ENCODE assay signal across 16 cellular contexts in the genomic region with DNA sequence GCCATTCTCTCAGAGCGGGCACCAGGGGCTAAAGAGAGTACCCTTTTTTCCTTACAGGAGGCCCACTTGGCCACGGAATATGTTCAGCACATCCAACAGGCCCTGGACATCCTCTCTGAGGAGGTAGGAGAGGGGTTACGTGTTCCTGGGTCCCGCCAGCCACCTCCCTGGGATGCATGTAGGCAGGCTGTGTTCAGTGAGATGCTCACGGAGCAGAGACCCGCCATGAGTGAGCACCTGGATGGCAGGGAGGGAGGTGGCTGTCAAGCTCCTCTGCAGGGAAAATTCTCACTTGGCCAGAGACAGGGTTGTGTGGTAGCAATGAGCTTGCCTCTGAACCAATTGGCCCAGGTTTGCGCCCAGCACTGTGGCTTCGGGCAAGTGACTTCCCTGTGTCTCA.
DNase-seq lines count a peak whose midpoint lies in the region; ATAC-seq and TF ChIP-seq lines count a peak whose summit lies in the region.
"Had no signal": no experiment of that assay in that cellular context is flagged by ENCODE, and none has a peak within 500 bp of the region (broad histone marks: within the 10 kb centered on the region; RNA-seq: fewer than 3 reads in every experiment).

No MANE protein-coding gene starts in this region.

- DNase-seq in activated naive CD8-positive, alpha-beta T cell treated with anti-CD3 and anti-CD28 coated beads, Interleukin-2, amount 10 ng/mL, durations not matched to agents 7 days and 5 days, result peak; percentile 24
- DNase-seq in activated naive CD8-positive, alpha-beta T cell treated with anti-CD3 and anti-CD28 coated beads for 36 hours, result no peak
- DNase-seq in T-helper 17 cell, result no peak
- no peak for DNase-seq in prostate gland (ENCODE audit: low spot score)
- DNase-seq in transverse colon, result no peak
- no peak for DNase-seq in lower leg skin (ENCODE audit: low spot score in 2 of 2)
- DNase-seq in mesothelial cell of epicardium (ENCODE audit: low spot score in 2 of 2, unreplicated experiment in 2 of 2), result no peak
- DNase-seq: HCEC 1CT, Karpas-422, MM.1S, NCI-H1105, NCI-H1694 treated with DMSO at 0.1 percent for 48 hours, NCI-H2171, NCI-H774 had no signal

- no peaks in the 10 kb centered on the region for H3K36me3 Mint-ChIP-seq in activated naive CD8-positive, alpha-beta T cell treated with anti-CD3 and anti-CD28 coated beads, Interleukin-2, amount 10 ng/mL, durations not matched to agents 7 days and 5 days
- peaks cover 5% of the 10 kb centered on the region for H3K36me3 Mint-ChIP-seq in activated naive CD8-positive, alpha-beta T cell treated with anti-CD3 and anti-CD28 coated beads for 36 hours
- H3K36me3 Mint-ChIP-seq in T-helper 17 cell (ENCODE audit: low read depth), result peaks cover 2% of the 10 kb centered on the region
- H3K36me3 Mint-ChIP-seq in mesothelial cell of epicardium, result no peaks in the 10 kb centered on the region

- H3K27me3 ChIP-seq in prostate gland (replicated peaks; ENCODE audit: insufficient read depth), result no peaks in the 10 kb centered on the region
- no peaks in the 10 kb centered on the region for H3K27me3 ChIP-seq in transverse colon

- TF ChIP-seq CTCF in prostate gland (IDR thresholded peaks at IDR 0.05) (no peak), transverse colon (IDR thresholded peaks at IDR 0.05) (no peak), lower leg skin (IDR thresholded peaks at IDR 0.05) (no peak), mesothelial cell of epicardium (IDR thresholded peaks at IDR 0.05; ENCODE audit: unreplicated experiment) (no peak)

- no peaks in the 10 kb centered on the region for H3K36me3 ChIP-seq in prostate gland
- no peaks in the 10 kb centered on the region for H3K36me3 ChIP-seq in transverse colon

- no peak for TF ChIP-seq EP300 in transverse colon (IDR thresholded peaks at IDR 0.05; ENCODE audit: low read depth)

- TF ChIP-seq POLR2A in prostate gland (IDR thresholded peaks at IDR 0.05) (no peak), transverse colon (IDR thresholded peaks at IDR 0.05) (no peak), lower leg skin (IDR thresholded peaks at IDR 0.05) (no peak)

- intact Hi-C loops in prostate gland (cut with DNase I), result loop anchor here (5.0 kb wide), 2 partner anchors 34 to 124 kb away; a partner anchor contains a TSS
- intact Hi-C loops in transverse colon (cut with DNase I; ENCODE audit: low total_unique reads), result no loop called here
- intact Hi-C loops in lower leg skin (cut with DNase I; ENCODE audit: low total_unique reads), result no loop called here

- in situ Hi-C loops in transverse colon (cut with MboI; ENCODE audit: low pct_ligation_motif_present in 1 of 4, low pct_unique_long_range_greater_than_20kb in 1 of 4, low sequenced_read_pairs in 3 of 4), result loop anchor here in 1 of 4 donors (10.0 kb wide), 1 partner anchor 126 kb away; a partner anchor contains a TSS

- no peaks in the 10 kb centered on the region for H3K27me3 Mint-ChIP-seq in activated naive CD8-positive, alpha-beta T cell treated with anti-CD3 and anti-CD28 coated beads, Interleukin-2, amount 10 ng/mL, durations not matched to agents 7 days and 5 days
- H3K27me3 Mint-ChIP-seq in activated naive CD8-positive, alpha-beta T cell treated with anti-CD3 and anti-CD28 coated beads for 36 hours, result no peaks in the 10 kb centered on the region
- no peaks in the 10 kb centered on the region for H3K27me3 Mint-ChIP-seq in T-helper 17 cell
- no peaks in the 10 kb centered on the region for H3K27me3 Mint-ChIP-seq in mesothelial cell of epicardium (ENCODE audit: low read depth)

- WGBS in prostate gland, result 97% methylated on average over 8 of the region's 8 CpGs
- WGBS in transverse colon (ENCODE audit: low coverage in 1 of 2), 2 donors, result 40 to 99% methylated on average over 1 to 8 of the region's 8 CpGs
- WGBS in lower leg skin, 2 donors, result 98 to 99% methylated on average over 8 of the region's 8 CpGs

- H3K9me3 Mint-ChIP-seq in activated naive CD8-positive, alpha-beta T cell treated with anti-CD3 and anti-CD28 coated beads, Interleukin-2, amount 10 ng/mL, durations not matched to agents 7 days and 5 days, result no peaks in the 10 kb centered on the region
- H3K9me3 Mint-ChIP-seq in activated naive CD8-positive, alpha-beta T cell treated with anti-CD3 and anti-CD28 coated beads for 36 hours, result peaks cover 3% of the 10 kb centered on the region
- H3K9me3 Mint-ChIP-seq in mesothelial cell of epicardium, result no peaks in the 10 kb centered on the region

- H3K4me1 ChIP-seq in prostate gland (replicated peaks) (peaks cover 4% of the 10 kb centered on the region), transverse colon (peaks cover 23 to 47% (median 43%) of the 10 kb centered on the region in 4 donors)

- peaks cover 42% of the 10 kb centered on the region for H3K4me1 Mint-ChIP-seq in activated naive CD8-positive, alpha-beta T cell treated with anti-CD3 and anti-CD28 coated beads, Interleukin-2, amount 10 ng/mL, durations not matched to agents 7 days and 5 days
- peaks cover 46% of the 10 kb centered on the region for H3K4me1 Mint-ChIP-seq in activated naive CD8-positive, alpha-beta T cell treated with anti-CD3 and anti-CD28 coated beads for 36 hours
- H3K4me1 Mint-ChIP-seq in T-helper 17 cell, result peaks cover 25% of the 10 kb centered on the region
- H3K4me1 Mint-ChIP-seq in mesothelial cell of epicardium, result peaks cover 26% of the 10 kb centered on the region

- H3K27ac ChIP-seq in prostate gland, result peak overlapping the region; percentile 84 to 90
- H3K27ac ChIP-seq in transverse colon, result peak overlapping the region; percentile 85 to 91 (median 88)
- H3K27ac ChIP-seq: A549 had no signal

- POLR2A ChIA-PET in activated naive CD8-positive, alpha-beta T cell treated with anti-CD3 and anti-CD28 coated beads, Interleukin-2, amount 10 ng/mL, durations not matched to agents 7 days and 5 days (lab: Charles Lee), result no interaction called here

- no peak overlapping the region for H3K4me3 Mint-ChIP-seq in activated naive CD8-positive, alpha-beta T cell treated with anti-CD3 and anti-CD28 coated beads, Interleukin-2, amount 10 ng/mL, durations not matched to agents 7 days and 5 days
- H3K4me3 Mint-ChIP-seq in activated naive CD8-positive, alpha-beta T cell treated with anti-CD3 and anti-CD28 coated beads for 36 hours, result no peak overlapping the region
- H3K4me3 Mint-ChIP-seq in T-helper 17 cell (no peak overlapping the region), mesothelial cell of epicardium (no peak overlapping the region)

- H3K9me3 ChIP-seq in T-helper 17 cell (ENCODE audit: control insufficient read depth, low read length, poor library complexity, severe bottlenecking), result no peaks in the 10 kb centered on the region
- H3K9me3 ChIP-seq in prostate gland, result no peaks in the 10 kb centered on the region
- H3K9me3 ChIP-seq in transverse colon, result no peaks in the 10 kb centered on the region
- H3K9me3 ChIP-seq: A549 had no signal

- H3K4me3 ChIP-seq in prostate gland, result no peak overlapping the region
- H3K4me3 ChIP-seq in transverse colon, result no peak overlapping the region
- H3K4me3 ChIP-seq in lower leg skin (ENCODE audit: low read depth, poor library complexity, severe bottlenecking), result no peak overlapping the region
- H3K4me3 ChIP-seq: A549 had no signal

- no peak overlapping the region for H3K27ac Mint-ChIP-seq in activated naive CD8-positive, alpha-beta T cell treated with anti-CD3 and anti-CD28 coated beads, Interleukin-2, amount 10 ng/mL, durations not matched to agents 7 days and 5 days
- no peak overlapping the region for H3K27ac Mint-ChIP-seq in activated naive CD8-positive, alpha-beta T cell treated with anti-CD3 and anti-CD28 coated beads for 36 hours
- H3K27ac Mint-ChIP-seq in T-helper 17 cell, result peak overlapping the region; percentile 8
- H3K27ac Mint-ChIP-seq in mesothelial cell of epicardium, result no peak overlapping the region

- ATAC-seq in activated naive CD8-positive, alpha-beta T cell treated with anti-CD3 and anti-CD28 coated beads, Interleukin-2, amount 10 ng/mL, durations not matched to agents 7 days and 5 days (ENCODE audit: low read depth), result no peak
- ATAC-seq in T-helper 17 cell (no peak), GM21786 (IDR thresholded peaks at IDR 0.05; ENCODE audit: unreplicated experiment) (no peak)
- ATAC-seq: A549 had no signal
